ENCODE assay signal across 9 cellular contexts in genomic region chr20:44650777-44651493, GRCh38. TPM values are rescaled to one million over a fixed set of nuclear protein-coding genes. Genes with fewer than 3 reads are reported as not detected.
DNase-seq lines count a peak whose midpoint lies in the region; ATAC-seq and TF ChIP-seq lines count a peak whose summit lies in the region.
"Had no signal": no experiment of that assay in that cellular context is flagged by ENCODE, and none has a peak within 500 bp of the region (broad histone marks: within the 10 kb centered on the region; RNA-seq: fewer than 3 reads in every experiment).

No MANE protein-coding gene starts in this region.

- peaks cover 0 to 5% (median 0%) of the 10 kb centered on the region in 9 donors for H3K36me3 ChIP-seq in heart left ventricle
- no peaks in the 10 kb centered on the region for H3K36me3 ChIP-seq in gastrocnemius medialis

- H3K4me1 ChIP-seq in heart left ventricle (peaks cover 0 to 61% (median 24%) of the 10 kb centered on the region in 12 donors), gastrocnemius medialis (peaks cover 4 to 9% of the 10 kb centered on the region in 2 donors)

- peak overlapping the region; percentile 55 to 91 (median 78) for H3K4me3 ChIP-seq in heart left ventricle
- peak overlapping the region; percentile 67 to 92 (median 68) for H3K4me3 ChIP-seq in gastrocnemius medialis

- TF ChIP-seq POLR2A in heart left ventricle (IDR thresholded peaks at IDR 0.05) = no peak
- no peak for TF ChIP-seq POLR2A in gastrocnemius medialis (IDR thresholded peaks at IDR 0.05)

- intact Hi-C loops in heart left ventricle (cut with DNase I) = loop anchor here in 2 of 10 donors (5.0 kb wide), 2 partner anchors 34 to 39 kb away; no protein-coding TSS in a partner anchor
- intact Hi-C loops in gastrocnemius medialis (cut with DNase I; ENCODE audit: low total_unique reads) = loop anchor here (1.0 kb wide), 1 partner anchor 176 kb away; the partner anchor contains the start of gene TTPAL

- TF ChIP-seq CTCF in heart left ventricle (IDR thresholded peaks at IDR 0.05) (no peak), gastrocnemius medialis (IDR thresholded peaks at IDR 0.05 in 4 of 5, conservative IDR thresholded peaks at IDR 0.05 in 1 of 5) (no peak)

- peak overlapping the region; percentile 64 to 96 (median 92) for H3K27ac ChIP-seq in heart left ventricle
- H3K27ac ChIP-seq in gastrocnemius medialis = peak overlapping the region; percentile 62 to 88 (median 78)
- H3K27ac ChIP-seq: 22Rv1 had no signal

- DNase-seq in DMS53 (lab: John Stamatoyannopoulos, UW) (peak; percentile 53), DMS53 treated with DMSO at 0.1 percent for 48 hours (lab: John Stamatoyannopoulos, UW; ENCODE audit: unreplicated experiment) (no peak), heart left ventricle (peak in 4 of 5 donors; percentile 38 to 73 (median 62)), gastrocnemius medialis (no peak), SIG-M5 treated with dmso at 0.1 percent for 504 hours (lab: John Stamatoyannopoulos, UW; ENCODE audit: unreplicated experiment) (no peak), cerebellar nuclear complex (lab: John Stamatoyannopoulos, UW) (no peak), glomerular visceral epithelial cell (ENCODE audit: extremely low spot score) (no peak)
- no peak for DNase-seq in activated T-cell treated with anti-CD3 and anti-CD28 coated beads, Interleukin-2, amount 50 U/mL, for 4 hours

- ATAC-seq in activated T-cell treated with anti-CD3 and anti-CD28 coated beads, Interleukin-2, amount 50 U/mL, for 4 hours = peak; percentile 50 to 59
- peak in 3 of 4 donors; percentile 21 to 35 (median 25) for ATAC-seq in heart left ventricle
- ATAC-seq in gastrocnemius medialis = peak; percentile 20

- no peaks in the 10 kb centered on the region for H3K9me3 ChIP-seq in heart left ventricle
- no peaks in the 10 kb centered on the region for H3K9me3 ChIP-seq in gastrocnemius medialis

- no peaks in the 10 kb centered on the region for H3K9me3 Mint-ChIP-seq in activated T-cell treated with anti-CD3 and anti-CD28 coated beads, Interleukin-2, amount 50 U/mL, for 4 hours

- no peaks in the 10 kb centered on the region for H3K27me3 Mint-ChIP-seq in activated T-cell treated with anti-CD3 and anti-CD28 coated beads, Interleukin-2, amount 50 U/mL, for 4 hours (ENCODE audit: low read depth)

- peak overlapping the region; percentile 84 for H3K4me3 Mint-ChIP-seq in activated T-cell treated with anti-CD3 and anti-CD28 coated beads, Interleukin-2, amount 50 U/mL, for 4 hours

- in situ Hi-C loops in gastrocnemius medialis (cut with MboI; ENCODE audit: low sequenced_read_pairs in 4 of 4) = no loop called here

- 15 to 44% (median 32%) methylated on average over 19 to 29 of the region's 29 CpGs for WGBS in heart left ventricle, 4 donors

- peaks cover 56% of the 10 kb centered on the region for H3K4me1 Mint-ChIP-seq in activated T-cell treated with anti-CD3 and anti-CD28 coated beads, Interleukin-2, amount 50 U/mL, for 4 hours (ENCODE audit: low read depth)

- H3K36me3 Mint-ChIP-seq in activated T-cell treated with anti-CD3 and anti-CD28 coated beads, Interleukin-2, amount 50 U/mL, for 4 hours (ENCODE audit: insufficient read depth) = no peaks in the 10 kb centered on the region

- H3K27me3 ChIP-seq in heart left ventricle (no peaks in the 10 kb centered on the region), gastrocnemius medialis (peaks cover 0 to 4% (median 0%) of the 10 kb centered on the region in 3 donors)

RNA-seq across cellular contexts. Expression of gene ADA, which starts 0.6 kb away (rescaled TPM):
- 10 to 100 TPM in 2 of 3 donors, 1 to 10 TPM in 1; 8.8 to 13.5 (median 12.5) TPM for total RNA-seq in activated T-cell treated with anti-CD3 and anti-CD28 coated beads, Interleukin-2, amount 50 U/mL, for 4 hours
- total RNA-seq in heart left ventricle = 10 to 100 TPM in 2 of 9 donors, 1 to 10 TPM in 7; 2.5 to 11.5 (median 6.0) TPM
- 10 to 100 TPM in 1 of 2 donors, 1 to 10 TPM in 1; 6.4 to 10.9 TPM for polyA plus RNA-seq in heart left ventricle
- 1 to 10 TPM; 2.2 to 5.1 (median 3.0) TPM for total RNA-seq in gastrocnemius medialis

Comparison
In these comparisons a context has a peak if more than half of its experiments do, and no peak if none do; other contexts are left out.
1. DNase-seq: peak in DMS53 (single experiment) and heart left ventricle (4 of 5); none in DMS53 treated with DMSO at 0.1 percent for 48 hours (single experiment), activated T-cell treated with anti-CD3 and anti-CD28 coated beads, Interleukin-2, amount 50 U/mL, for 4 hours (single experiment), gastrocnemius medialis (0 of 2), SIG-M5 treated with dmso at 0.1 percent for 504 hours (single experiment), cerebellar nuclear complex (0 of 2) and glomerular visceral epithelial cell (single experiment).
2. Peak in every context shown above with its lines, with median percentiles within 50 percentile points of each other: ATAC-seq.